ENCODE assay signal across 17 cellular contexts in genomic region chr17:40886090-40886489, GRCh38. TPM values are rescaled to one million over a fixed set of nuclear protein-coding genes. Genes with fewer than 3 reads are reported as not detected.
DNase-seq lines count a peak whose midpoint lies in the region; ATAC-seq and TF ChIP-seq lines count a peak whose summit lies in the region.
"Had no signal": no experiment of that assay in that cellular context is flagged by ENCODE, and none has a peak within 500 bp of the region (broad histone marks: within the 10 kb centered on the region; RNA-seq: fewer than 3 reads in every experiment).

No MANE protein-coding gene starts in this region.

- POLR2A ChIA-PET in A673 (lab: Charles Lee; ENCODE audit: low non-redundant PET) = no interaction called here
- POLR2A ChIA-PET in PC-3 (lab: Charles Lee; ENCODE audit: unreplicated experiment) = no interaction called here

- H4K20me1 ChIP-seq in PC-3 (ENCODE audit: low read length) = no peaks in the 10 kb centered on the region

- no TSS peak for BruUV-seq in A673 (replicated peaks; lab: Mats Ljungman, UMichigan)
- no TSS peak for BruUV-seq in PC-3 (replicated peaks; lab: Mats Ljungman, UMichigan)

- whole genome bisulfite sequencing in aorta, 2 donors = 56 to 66% methylated on average over 3 of the region's 3 CpGs

- no peak for ATAC-seq in PC-3
- no peak for ATAC-seq in left cardiac atrium
- ATAC-seq in aorta (ENCODE audit: low FRiP score) = no peak
- ATAC-seq: activated CD8-positive, alpha-beta T cell treated with anti-CD3 and anti-CD28 coated beads for 36 hours had no signal

- no peak overlapping the region for H3K9ac ChIP-seq in PC-3 (ENCODE audit: low read length)
- H3K9ac ChIP-seq: neural progenitor cell had no signal

- H3K27ac ChIP-seq in A673 (ENCODE audit: low read depth, low read length, poor library complexity, severe bottlenecking) (no peak overlapping the region), PC-3 (ENCODE audit: low read length) (no peak overlapping the region), aorta (ENCODE audit: low read depth in 1 of 2, low read length in 2 of 2) (no peak overlapping the region)
- H3K27ac ChIP-seq: neural progenitor cell had no signal

- H3K4me1 ChIP-seq in A673 (ENCODE audit: insufficient read depth, low read length, poor library complexity, severe bottlenecking) = no peaks in the 10 kb centered on the region
- H3K4me1 ChIP-seq in PC-3 (ENCODE audit: insufficient read depth, low read length) = peaks cover 5% of the 10 kb centered on the region; the same call in 1 of the 2 replicates
- no peaks in the 10 kb centered on the region for H3K4me1 ChIP-seq in aorta (ENCODE audit: control insufficient read depth in 1 of 2, insufficient read depth in 2 of 2, low read length in 2 of 2)
- H3K4me1 ChIP-seq: neural progenitor cell had no signal

- no peak overlapping the region for H3K4me3 ChIP-seq in A673 (ENCODE audit: low read depth, low read length, poor library complexity, severe bottlenecking)
- H3K4me3 ChIP-seq in PC-3 (ENCODE audit: low read length) = no peak overlapping the region
- no peak overlapping the region for H3K4me3 ChIP-seq in aorta (ENCODE audit: low read length in 2 of 2)
- H3K4me3 ChIP-seq: neural progenitor cell had no signal

- DNase-seq in A673 (ENCODE audit: low spot score) (peak; percentile 14), H4 (ENCODE audit: low spot score) (peak; percentile 34), PC-3 (peak; percentile 25), iris pigment epithelial cell (ENCODE audit: low read depth) (peak; percentile 33), left cardiac atrium (no peak), amygdala (lab: John Stamatoyannopoulos, UW) (no peak), NCI-H446 treated with DMSO at 0.1 percent for 48 hours (lab: John Stamatoyannopoulos, UW) (no peak), aorta (no peak)
- DNase-seq: activated CD8-positive, alpha-beta T cell treated with anti-CD3 and anti-CD28 coated beads for 36 hours; activated T-cell treated with anti-CD3 and anti-CD28 coated beads, Interleukin-2, amount 50 U/mL, for 48 hours; GF-D8; NCI-H1694 treated with DMSO at 0.1 percent for 48 hours; NCI-H526 treated with DMSO at 0.1 percent for 48 hours; retina; RPMI8226 had no signal

- CTCF ChIA-PET in A673 (lab: Charles Lee) = no interaction called here
- CTCF ChIA-PET in PC-3 (lab: Charles Lee) = no interaction called here

- no peaks in the 10 kb centered on the region for H3K9me2 ChIP-seq in PC-3 (replicated peaks; ENCODE audit: low read length)

- H3K9me3 ChIP-seq in A673 (ENCODE audit: low read depth, low read length, poor library complexity, severe bottlenecking) (no peaks in the 10 kb centered on the region), PC-3 (ENCODE audit: low read length) (no peaks in the 10 kb centered on the region), aorta (ENCODE audit: control insufficient read depth, low read length) (no peaks in the 10 kb centered on the region)

- H3K79me2 ChIP-seq in PC-3 (ENCODE audit: low read length) = no peaks in the 10 kb centered on the region

- H3K36me3 ChIP-seq in A673 (ENCODE audit: insufficient read depth, low read length, poor library complexity, severe bottlenecking) (no peaks in the 10 kb centered on the region), PC-3 (ENCODE audit: low read depth, low read length) (no peaks in the 10 kb centered on the region), aorta (ENCODE audit: control insufficient read depth in 1 of 2, insufficient read depth in 2 of 2, low read length in 1 of 2) (no peaks in the 10 kb centered on the region)
- H3K36me3 ChIP-seq: neural progenitor cell had no signal

- no peaks in the 10 kb centered on the region for H3K27me3 ChIP-seq in A673 (replicated peaks; ENCODE audit: insufficient read depth, low read depth, low read length, poor library complexity)
- no peaks in the 10 kb centered on the region for H3K27me3 ChIP-seq in PC-3 (ENCODE audit: low read length)
- no peaks in the 10 kb centered on the region for H3K27me3 ChIP-seq in aorta (ENCODE audit: control insufficient read depth in 1 of 2, insufficient read depth in 2 of 2, low read length in 1 of 2)

- H3K4me2 ChIP-seq in PC-3 (ENCODE audit: low read length) = no peak overlapping the region
- H3K4me2 ChIP-seq: neural progenitor cell had no signal

- TF ChIP-seq CTCF in A673 (conservative IDR thresholded peaks at IDR 0.05; ENCODE audit: low read depth, low read length) = no peak
- no peak for TF ChIP-seq CTCF in PC-3 (conservative IDR thresholded peaks at IDR 0.05; ENCODE audit: low read depth, low read length)

- intact Hi-C loops in A673 (cut with micrococcal nuclease; ENCODE audit: unreplicated experiment) = no loop called here
- intact Hi-C loops in PC-3 (cut with micrococcal nuclease) = no loop called here
- intact Hi-C loops in left cardiac atrium (cut with DNase I) = no loop called here
- intact Hi-C loops in aorta (cut with DNase I) = no loop called here

- H2AFZ ChIP-seq in PC-3 (ENCODE audit: low read length) = no peak overlapping the region
- H2AFZ ChIP-seq: neural progenitor cell had no signal

- no peaks in the 10 kb centered on the region for H3F3A ChIP-seq in PC-3 (ENCODE audit: low read length, unreplicated experiment)

RNA-seq across cellular contexts. Expression of gene KRT20, which starts 1.0 kb away (rescaled TPM):
- total RNA-seq in A673 (2021) (not detected in 2 replicates), PC-3 (2014; rRNA removed) (0.18 TPM in 1 of 2 replicates, not detected in the other), left cardiac atrium (not detected), aorta (not detected)
- total RNA-seq in H4 (2014; rRNA removed; shearing (Covaris generic)) = not detected in 2 replicates
- polyA plus RNA-seq in aorta = 100 to 1,000 TPM in 1 of 2 donors, 1 to 10 TPM in 1; 3.9 to 193 TPM
- total RNA-seq: activated CD8-positive, alpha-beta T cell treated with anti-CD3 and anti-CD28 coated beads for 36 hours had no signal

RNA-seq across cellular contexts. Expression of gene KRT12, which starts 19.1 kb away (rescaled TPM):
- total RNA-seq in A673 (2021) (not detected in 2 replicates), PC-3 (2014; rRNA removed) (not detected in 2 replicates), left cardiac atrium (not detected), aorta (not detected)
- total RNA-seq in H4 (2014; rRNA removed; shearing (Covaris generic)) = not detected in 2 replicates
- polyA plus RNA-seq in aorta = 1 to 10 TPM in 1 of 2 donors, not detected in 1; 1.0 TPM
- total RNA-seq: activated CD8-positive, alpha-beta T cell treated with anti-CD3 and anti-CD28 coated beads for 36 hours had no signal
- polyA plus RNA-seq: esophagus had no signal

RNA-seq across cellular contexts. Expression of gene KRT23, which starts 51.4 kb away (rescaled TPM):
- not detected in 2 replicates for total RNA-seq in A673 (2021)
- total RNA-seq in H4 (2014; rRNA removed; shearing (Covaris generic)) = not detected in 2 replicates
- not detected in 2 replicates for total RNA-seq in PC-3 (2014; rRNA removed)
- under 1 TPM in 1 of 2 donors, not detected in 1; 0.29 TPM for total RNA-seq in left cardiac atrium
- under 1 TPM; 0.30 to 0.39 TPM for total RNA-seq in aorta
- under 1 TPM in 1 of 2 donors, not detected in 1; 0.50 TPM for polyA plus RNA-seq in aorta
- total RNA-seq: activated CD8-positive, alpha-beta T cell treated with anti-CD3 and anti-CD28 coated beads for 36 hours had no signal

Comparison
In these comparisons a context has a peak if more than half of its experiments do, and no peak if none do; other contexts are left out.
1. DNase-seq: peak in A673 (single experiment), H4 (single experiment), PC-3 (single experiment) and iris pigment epithelial cell (single experiment); none in left cardiac atrium (single experiment), amygdala (0 of 56), NCI-H446 treated with DMSO at 0.1 percent for 48 hours (single experiment) and aorta (0 of 2).